37 cellular contexts compared by ENCODE assay signal in genomic region chr2:16171425-16171920, GRCh38.
"Had no signal": no experiment of that assay in that cellular context is flagged by ENCODE, and none has a peak within 500 bp of the region (broad histone marks: within the 10 kb centered on the region; RNA-seq: fewer than 3 reads in every experiment).

No MANE protein-coding gene starts in this region.

- H3K4me1 Mint-ChIP-seq: activated B cell treated with CpG ODN at 0.5 μM for 24 hours; activated CD4-positive, alpha-beta memory T cell treated with anti-CD3 and anti-CD28 coated beads, Interleukin-2, amount 10 ng/mL, durations not matched to agents 7 days and 5 days; activated CD4-positive, alpha-beta T cell treated with anti-CD3 and anti-CD28 coated beads, Interleukin-2, amount 10 ng/mL, durations not matched to agents 24 days and 14 days; activated CD8-positive, alpha-beta memory T cell treated with anti-CD3 and anti-CD28 coated beads, Interleukin-2, amount 10 ng/mL, durations not matched to agents 7 days and 5 days; activated naive CD4-positive, alpha-beta T cell treated with anti-CD3 and anti-CD28 coated beads, Interleukin-2, amount 10 ng/mL, durations not matched to agents 7 days and 5 days; activated naive CD4-positive, alpha-beta T cell treated with anti-CD3 and anti-CD28 coated beads, Interleukin-2, amount 50 U/mL, for 24 hours; activated naive CD8-positive, alpha-beta T cell treated with anti-CD3 and anti-CD28 coated beads, Interleukin-2, amount 10 ng/mL, durations not matched to agents 7 days and 5 days; activated naive CD8-positive, alpha-beta T cell treated with anti-CD3 and anti-CD28 coated beads, Interleukin-2, amount 50 U/mL, for 24 hours; central memory CD8-positive, alpha-beta T cell had no signal

- H3K27me3 Mint-ChIP-seq: activated B cell treated with CpG ODN at 0.5 μM for 24 hours; activated CD4-positive, alpha-beta memory T cell treated with anti-CD3 and anti-CD28 coated beads, Interleukin-2, amount 10 ng/mL, durations not matched to agents 7 days and 5 days; activated CD4-positive, alpha-beta T cell treated with anti-CD3 and anti-CD28 coated beads, Interleukin-2, amount 10 ng/mL, durations not matched to agents 24 days and 14 days; activated CD8-positive, alpha-beta memory T cell treated with anti-CD3 and anti-CD28 coated beads, Interleukin-2, amount 10 ng/mL, durations not matched to agents 7 days and 5 days; activated naive CD4-positive, alpha-beta T cell treated with anti-CD3 and anti-CD28 coated beads, Interleukin-2, amount 10 ng/mL, durations not matched to agents 7 days and 5 days; activated naive CD8-positive, alpha-beta T cell; activated naive CD8-positive, alpha-beta T cell treated with anti-CD3 and anti-CD28 coated beads, Interleukin-2, amount 10 ng/mL, durations not matched to agents 7 days and 5 days; activated T-cell treated with anti-CD3 and anti-CD28 coated beads, Interleukin-2, amount 50 U/mL, for 24 hours; central memory CD8-positive, alpha-beta T cell had no signal

- H3K9me3 Mint-ChIP-seq: activated B cell treated with CpG ODN at 0.5 μM for 24 hours; activated CD4-positive, alpha-beta memory T cell treated with anti-CD3 and anti-CD28 coated beads, Interleukin-2, amount 10 ng/mL, durations not matched to agents 7 days and 5 days; activated CD4-positive, alpha-beta T cell treated with anti-CD3 and anti-CD28 coated beads, Interleukin-2, amount 10 ng/mL, durations not matched to agents 24 days and 14 days; activated naive CD4-positive, alpha-beta T cell treated with anti-CD3 and anti-CD28 coated beads, Interleukin-2, amount 10 ng/mL, durations not matched to agents 7 days and 5 days; activated naive CD4-positive, alpha-beta T cell treated with anti-CD3 and anti-CD28 coated beads, Interleukin-2, amount 50 U/mL, for 24 hours; activated naive CD8-positive, alpha-beta T cell treated with anti-CD3 and anti-CD28 coated beads, Interleukin-2, amount 10 ng/mL, durations not matched to agents 7 days and 5 days; activated naive CD8-positive, alpha-beta T cell treated with anti-CD3 and anti-CD28 coated beads, Interleukin-2, amount 50 U/mL, for 24 hours; activated T-helper 2 cell treated with anti-CD3 and anti-CD28 coated beads, Interferon-gamma antibody, Interleukin-2, Interleukin-4, amounts not matched to agents 10 μg/mL and 5 μg/mL and 100 μg/mL, durations not matched to agents 14 hours and 24 hours and 36 hours; T-helper 1 cell treated with Interleukin-12 subunit alpha and Interleukin-12 subunit beta and Interleukin-4 antibody, amounts not matched to agents 30 μg/mL and 1 μg/mL, for 36 hours; T-helper 2 cell treated with Interferon-gamma antibody and Interleukin-4, amounts not matched to agents 5 μg/mL and 100 μg/mL, for 36 hours had no signal

- H3K36me3 ChIP-seq: ascending aorta, cardiac muscle cell had no signal

- H3K9me3 ChIP-seq: ascending aorta had no signal

- H3K27me3 ChIP-seq: ascending aorta, cardiac muscle cell had no signal

- H3K4me3 ChIP-seq: ascending aorta, cardiac muscle cell had no signal

- H3K36me3 Mint-ChIP-seq: activated CD8-positive, alpha-beta memory T cell treated with anti-CD3 and anti-CD28 coated beads, Interleukin-2, amount 10 ng/mL, durations not matched to agents 7 days and 5 days; activated naive CD4-positive, alpha-beta T cell treated with anti-CD3 and anti-CD28 coated beads, Interleukin-2, amount 10 ng/mL, durations not matched to agents 7 days and 5 days; activated naive CD4-positive, alpha-beta T cell treated with anti-CD3 and anti-CD28 coated beads, Interleukin-2, amount 50 U/mL, for 24 hours; activated naive CD8-positive, alpha-beta T cell; activated naive CD8-positive, alpha-beta T cell treated with anti-CD3 and anti-CD28 coated beads, Interleukin-2, amount 10 ng/mL, durations not matched to agents 7 days and 5 days; brain had no signal

- FAIRE-seq: bronchial epithelial cell, TTC549 had no signal

- H3K27ac Mint-ChIP-seq: activated B cell treated with CpG ODN at 0.5 μM for 24 hours; activated CD4-positive, alpha-beta memory T cell treated with anti-CD3 and anti-CD28 coated beads, Interleukin-2, amount 10 ng/mL, durations not matched to agents 7 days and 5 days; activated CD4-positive, alpha-beta T cell treated with anti-CD3 and anti-CD28 coated beads, Interleukin-2, amount 10 ng/mL, durations not matched to agents 24 days and 14 days; activated CD8-positive, alpha-beta memory T cell treated with anti-CD3 and anti-CD28 coated beads, Interleukin-2, amount 10 ng/mL, durations not matched to agents 7 days and 5 days; activated CD8-positive, alpha-beta T cell treated with anti-CD3 and anti-CD28 coated beads, Interleukin-2, amount 10 ng/mL, durations not matched to agents 7 days and 5 days; activated naive CD4-positive, alpha-beta T cell treated with anti-CD3 and anti-CD28 coated beads, Interleukin-2, amount 10 ng/mL, durations not matched to agents 7 days and 5 days; activated naive CD4-positive, alpha-beta T cell treated with anti-CD3 and anti-CD28 coated beads, Interleukin-2, amount 50 U/mL, for 24 hours; activated naive CD8-positive, alpha-beta T cell; activated naive CD8-positive, alpha-beta T cell treated with anti-CD3 and anti-CD28 coated beads, Interleukin-2, amount 10 ng/mL, durations not matched to agents 7 days and 5 days; activated naive CD8-positive, alpha-beta T cell treated with anti-CD3 and anti-CD28 coated beads, Interleukin-2, amount 50 U/mL, for 24 hours; activated T-cell treated with anti-CD3 and anti-CD28 coated beads, Interleukin-2, amount 50 U/mL, for 24 hours; activated T-helper 2 cell treated with anti-CD3 and anti-CD28 coated beads, Interferon-gamma antibody, Interleukin-2, Interleukin-4, amounts not matched to agents 10 μg/mL and 5 μg/mL and 100 μg/mL, durations not matched to agents 14 hours and 24 hours and 36 hours; brain; T-helper 1 cell treated with Interleukin-12 subunit alpha and Interleukin-12 subunit beta and Interleukin-4 antibody, amounts not matched to agents 30 μg/mL and 1 μg/mL, for 36 hours; T-helper 2 cell treated with Interferon-gamma antibody and Interleukin-4, amounts not matched to agents 5 μg/mL and 100 μg/mL, for 36 hours had no signal

- H3K4me1 ChIP-seq: ascending aorta had no signal

- DNase-seq: activated B cell treated with CpG ODN at 0.5 μM for 24 hours; activated CD4-positive, alpha-beta memory T cell treated with anti-CD3 and anti-CD28 coated beads, Interleukin-2, amount 10 ng/mL, durations not matched to agents 7 days and 5 days; activated CD4-positive, alpha-beta T cell treated with anti-CD3 and anti-CD28 coated beads for 4 hours; activated CD4-positive, alpha-beta T cell treated with anti-CD3 and anti-CD28 coated beads, Interleukin-2, amount 10 ng/mL, durations not matched to agents 24 days and 14 days; activated CD4-positive, alpha-beta T cell treated with anti-CD3 and anti-CD28 coated beads, Interleukin-2, amount 50 U/mL, for 48 hours; activated CD4-positive, CD25-positive, alpha-beta regulatory T cell treated with anti-CD3 and anti-CD28 coated beads, Interleukin-2, amount 50 U/mL, for 72 hours; activated CD8-positive, alpha-beta memory T cell treated with anti-CD3 and anti-CD28 coated beads for 24 hours; activated CD8-positive, alpha-beta memory T cell treated with anti-CD3 and anti-CD28 coated beads, Interleukin-2, amount 10 ng/mL, durations not matched to agents 7 days and 5 days; activated CD8-positive, alpha-beta memory T cell treated with anti-CD3 and anti-CD28 coated beads, Interleukin-2, amount 50 U/mL, for 48 hours; activated CD8-positive, alpha-beta T cell treated with anti-CD3 and anti-CD28 coated beads, Interleukin-2, amount 10 ng/mL, durations not matched to agents 7 days and 5 days; activated effector memory CD4-positive, alpha-beta T cell treated with Interleukin-2 at 50 U/mL for 16 hours; activated gamma-delta T cell; activated naive CD4-positive, alpha-beta T cell treated with anti-CD3 and anti-CD28 coated beads, Interleukin-2, amount 10 ng/mL, durations not matched to agents 7 days and 5 days; activated naive CD4-positive, alpha-beta T cell treated with Interleukin-2 at 50 U/mL for 16 hours; activated naive CD8-positive, alpha-beta T cell treated with anti-CD3 and anti-CD28 coated beads, Interleukin-2, amount 10 ng/mL, durations not matched to agents 7 days and 5 days; activated naive CD8-positive, alpha-beta T cell treated with anti-CD3 and anti-CD28 coated beads, Interleukin-2, amount 50 U/mL, for 24 hours; activated T-cell treated with anti-CD3 and anti-CD28 coated beads, Interleukin-2, amount 50 U/mL, for 24 hours; activated T-cell treated with anti-CD3 and anti-CD28 coated beads, Interleukin-2, amount 50 U/mL, for 48 hours; amygdala; anterior cingulate cortex; caudate nucleus; cerebellar nuclear complex; T-helper 1 cell; T-helper 2 cell; T-helper 9 cell had no signal

- H3K27ac ChIP-seq: ascending aorta, cardiac muscle cell, VCaP had no signal

- ATAC-seq: activated CD8-positive, alpha-beta memory T cell treated with anti-CD3 and anti-CD28 coated beads, Interleukin-2, amount 10 ng/mL, durations not matched to agents 7 days and 5 days; activated CD8-positive, alpha-beta T cell treated with anti-CD3 and anti-CD28 coated beads, Interleukin-2, amount 10 ng/mL, durations not matched to agents 7 days and 5 days; activated naive CD8-positive, alpha-beta T cell treated with anti-CD3 and anti-CD28 coated beads, Interleukin-2, amount 50 U/mL, for 24 hours had no signal

- H3K4me3 Mint-ChIP-seq: activated B cell treated with CpG ODN at 0.5 μM for 24 hours; activated CD4-positive, alpha-beta memory T cell treated with anti-CD3 and anti-CD28 coated beads, Interleukin-2, amount 10 ng/mL, durations not matched to agents 7 days and 5 days; activated CD4-positive, alpha-beta T cell treated with anti-CD3 and anti-CD28 coated beads, Interleukin-2, amount 10 ng/mL, durations not matched to agents 24 days and 14 days; activated CD8-positive, alpha-beta memory T cell treated with anti-CD3 and anti-CD28 coated beads, Interleukin-2, amount 10 ng/mL, durations not matched to agents 7 days and 5 days; activated CD8-positive, alpha-beta T cell treated with anti-CD3 and anti-CD28 coated beads, Interleukin-2, amount 10 ng/mL, durations not matched to agents 7 days and 5 days; activated naive CD4-positive, alpha-beta T cell treated with anti-CD3 and anti-CD28 coated beads, Interleukin-2, amount 10 ng/mL, durations not matched to agents 7 days and 5 days; activated naive CD4-positive, alpha-beta T cell treated with anti-CD3 and anti-CD28 coated beads, Interleukin-2, amount 50 U/mL, for 24 hours; activated naive CD8-positive, alpha-beta T cell; activated naive CD8-positive, alpha-beta T cell treated with anti-CD3 and anti-CD28 coated beads, Interleukin-2, amount 10 ng/mL, durations not matched to agents 7 days and 5 days; activated naive CD8-positive, alpha-beta T cell treated with anti-CD3 and anti-CD28 coated beads, Interleukin-2, amount 50 U/mL, for 24 hours; activated T-cell treated with anti-CD3 and anti-CD28 coated beads, Interleukin-2, amount 50 U/mL, for 24 hours; brain; central memory CD8-positive, alpha-beta T cell; T-helper 1 cell treated with Interleukin-12 subunit alpha and Interleukin-12 subunit beta and Interleukin-4 antibody, amounts not matched to agents 30 μg/mL and 1 μg/mL, for 36 hours; T-helper 2 cell treated with Interferon-gamma antibody and Interleukin-4, amounts not matched to agents 5 μg/mL and 100 μg/mL, for 36 hours had no signal
